Comparison of ENCODE assay signal across 1 cellular context in the genomic region with DNA sequence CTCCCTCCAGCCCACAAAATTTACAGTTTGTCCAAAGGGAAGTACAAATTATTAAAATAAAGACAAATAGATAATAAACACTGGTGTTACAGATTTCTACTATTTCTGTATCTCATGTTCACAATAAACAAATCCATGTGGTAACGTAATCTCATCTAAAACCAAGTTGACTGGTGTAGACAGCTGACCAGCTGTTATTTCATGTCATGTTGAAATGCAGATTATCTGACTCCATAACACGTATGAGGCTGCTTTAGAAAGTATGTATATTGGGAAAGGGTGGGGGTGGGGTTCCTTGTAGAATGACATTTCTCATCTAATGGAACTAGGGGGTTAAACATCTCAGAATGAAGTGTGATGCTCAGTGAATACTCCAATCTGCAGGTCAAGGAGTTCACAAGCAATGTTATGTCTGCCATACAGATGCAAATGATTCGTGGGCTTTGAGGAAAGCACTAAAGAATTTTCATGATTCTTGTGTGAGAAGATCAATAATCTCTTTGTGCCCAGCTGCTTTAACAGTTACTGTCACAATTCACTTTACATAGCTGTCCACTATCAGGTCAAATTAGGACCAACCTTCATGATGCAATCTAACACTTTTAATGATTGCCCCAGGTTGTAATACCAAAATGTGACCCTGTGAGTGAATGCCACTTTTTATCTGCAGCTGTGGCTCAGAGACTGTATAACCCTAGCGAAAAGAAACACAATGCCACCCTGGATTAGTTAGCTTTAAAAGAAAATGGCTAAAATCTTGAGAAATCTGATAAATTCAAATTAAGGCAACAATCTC.
TF ChIP-seq lines count a peak whose summit lies in the region.

No MANE protein-coding gene starts in this region.

TF ChIP-seq in IMR-90, 13 proteins besides CTCF, POLR2A, EP300 and RAD21 (continued from another document):
- TF ChIP-seq, protein P1, sequence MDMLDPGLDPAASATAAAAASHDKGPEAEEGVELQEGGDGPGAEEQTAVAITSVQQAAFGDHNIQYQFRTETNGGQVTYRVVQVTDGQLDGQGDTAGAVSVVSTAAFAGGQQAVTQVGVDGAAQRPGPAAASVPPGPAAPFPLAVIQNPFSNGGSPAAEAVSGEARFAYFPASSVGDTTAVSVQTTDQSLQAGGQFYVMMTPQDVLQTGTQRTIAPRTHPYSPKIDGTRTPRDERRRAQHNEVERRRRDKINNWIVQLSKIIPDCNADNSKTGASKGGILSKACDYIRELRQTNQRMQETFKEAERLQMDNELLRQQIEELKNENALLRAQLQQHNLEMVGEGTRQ (IDR thresholded peaks at IDR 0.05; ENCODE audit: low read depth, low read length), result no peak
TF ChIP-seq in IMR-90: peak in this region for 0.
